In genomic region chr9:131977074-131977838, GRCh38 we compare ENCODE assay signal across 23 cellular contexts.
DNase-seq lines count a peak whose midpoint lies in the region; ATAC-seq and TF ChIP-seq lines count a peak whose summit lies in the region.
"Had no signal": no experiment of that assay in that cellular context is flagged by ENCODE, and none has a peak within 500 bp of the region (broad histone marks: within the 10 kb centered on the region; RNA-seq: fewer than 3 reads in every experiment).

No MANE protein-coding gene starts in this region.

- H3K4ac ChIP-seq in mesenchymal stem cell (ENCODE audit: low read depth in 1 of 2, low read length in 2 of 2), result no peak overlapping the region

- H3K23ac ChIP-seq in mesenchymal stem cell (ENCODE audit: low read length in 2 of 2), result no peak overlapping the region

- peaks cover 36% of the 10 kb centered on the region for H3K79me1 ChIP-seq in mesenchymal stem cell (replicated peaks; ENCODE audit: low read length, poor library complexity, severe bottlenecking)

- POLR2A ChIA-PET in naive thymus-derived CD8-positive, alpha-beta T cell (lab: Charles Lee), result no interaction called here

- H3K27ac Mint-ChIP-seq in GM23338 (no peak overlapping the region), natural killer cell (no peak overlapping the region), T-helper 17 cell (no peak overlapping the region)
- H3K27ac Mint-ChIP-seq in naive thymus-derived CD8-positive, alpha-beta T cell, result no peak overlapping the region
- H3K27ac Mint-ChIP-seq: activated CD8-positive, alpha-beta memory T cell treated with anti-CD3 and anti-CD28 coated beads, Interleukin-2, amount 10 ng/mL, durations not matched to agents 7 days and 5 days; activated T-helper 17 cell treated with anti-CD3 and anti-CD28 coated beads, Interleukin-2, amount 50 U/mL, for 72 hours; CD4-positive, alpha-beta T cell; naive thymus-derived CD4-positive, alpha-beta T cell; progenitor cell of endocrine pancreas had no signal

- H4K8ac ChIP-seq in mesenchymal stem cell (ENCODE audit: low read length), result no peak overlapping the region

- no peaks in the 10 kb centered on the region for H3K36me3 Mint-ChIP-seq in GM23338 (ENCODE audit: low read depth)
- H3K36me3 Mint-ChIP-seq in naive thymus-derived CD8-positive, alpha-beta T cell, result peaks cover 4 to 22% (median 21%) of the 10 kb centered on the region in 3 donors
- H3K36me3 Mint-ChIP-seq in natural killer cell, result no peaks in the 10 kb centered on the region
- H3K36me3 Mint-ChIP-seq in T-helper 17 cell (ENCODE audit: low read depth), result no peaks in the 10 kb centered on the region

- H3K18ac ChIP-seq in mesenchymal stem cell (ENCODE audit: low read depth in 1 of 2, low read length in 2 of 2), result peak overlapping the region; percentile 23 to 49

- no peak overlapping the region for H2AK5ac ChIP-seq in mesenchymal stem cell (ENCODE audit: low read length, severe bottlenecking)

- no peaks in the 10 kb centered on the region for H3K9me2 ChIP-seq in GM23338 (ENCODE audit: insufficient read depth)

- no peak overlapping the region for H2BK15ac ChIP-seq in mesenchymal stem cell (ENCODE audit: low read depth, poor library complexity, severe bottlenecking)

- no peaks in the 10 kb centered on the region for H3K9me3 Mint-ChIP-seq in GM23338
- H3K9me3 Mint-ChIP-seq in naive thymus-derived CD8-positive, alpha-beta T cell, result peaks cover 0 to 3% (median 0%) of the 10 kb centered on the region in 9 donors
- H3K9me3 Mint-ChIP-seq in natural killer cell, result no peaks in the 10 kb centered on the region
- H3K9me3 Mint-ChIP-seq: activated T-helper 17 cell treated with anti-CD3 and anti-CD28 coated beads, Interleukin-2, amount 50 U/mL, for 72 hours had no signal

- peaks cover 4% of the 10 kb centered on the region; the same call in 2 of the 3 replicates for H3K4me1 Mint-ChIP-seq in GM23338
- H3K4me1 Mint-ChIP-seq in naive thymus-derived CD8-positive, alpha-beta T cell, result peaks cover 0 to 30% (median 5%) of the 10 kb centered on the region in 4 donors
- peaks cover 9 to 26% of the 10 kb centered on the region in 2 donors for H3K4me1 Mint-ChIP-seq in natural killer cell
- H3K4me1 Mint-ChIP-seq in T-helper 17 cell, result peaks cover 11% of the 10 kb centered on the region
- H3K4me1 Mint-ChIP-seq: activated CD8-positive, alpha-beta memory T cell treated with anti-CD3 and anti-CD28 coated beads, Interleukin-2, amount 10 ng/mL, durations not matched to agents 7 days and 5 days; activated T-helper 17 cell treated with anti-CD3 and anti-CD28 coated beads, Interleukin-2, amount 50 U/mL, for 72 hours had no signal

- H3K9me3 ChIP-seq in BLaER1 (0 out of 2 replicates have a peak, but pooled peaks cover 5% of the 10 kb centered on the region), mesenchymal stem cell (ENCODE audit: control insufficient read depth, low read length) (no peaks in the 10 kb centered on the region), T-helper 17 cell (ENCODE audit: control insufficient read depth, low read length, poor library complexity, severe bottlenecking) (no peaks in the 10 kb centered on the region)
- H3K9me3 ChIP-seq: colonic mucosa, stomach had no signal

- peaks cover 53% of the 10 kb centered on the region for H3K4me1 ChIP-seq in BLaER1
- no peaks in the 10 kb centered on the region for H3K4me1 ChIP-seq in GM23338 (ENCODE audit: insufficient read depth)
- H3K4me1 ChIP-seq in mesenchymal stem cell (ENCODE audit: control insufficient read depth, insufficient read depth, low read depth, low read length), result peaks cover 2% of the 10 kb centered on the region
- H3K4me1 ChIP-seq: colonic mucosa had no signal

- H3K14ac ChIP-seq in mesenchymal stem cell (ENCODE audit: low read length in 2 of 2), result no peak overlapping the region

- peak overlapping the region; percentile 14 to 65 for H2BK12ac ChIP-seq in mesenchymal stem cell (ENCODE audit: low read length in 2 of 2)

- intact Hi-C loops in natural killer cell (cut with micrococcal nuclease), result no loop called here

- H3K79me2 ChIP-seq in GM23338 (replicated peaks; ENCODE audit: insufficient read depth), result no peaks in the 10 kb centered on the region; the same call in 1 of the 2 replicates

- H4K20me1 ChIP-seq in BLaER1 (no peaks in the 10 kb centered on the region; the same call in 1 of the 2 replicates), GM23338 (replicated peaks; ENCODE audit: insufficient read depth) (peaks cover 18% of the 10 kb centered on the region; the same call in 1 of the 2 replicates)

- DNase-seq in GM23338 (ENCODE audit: low spot score) (no peak), OCI-M1 (lab: John Stamatoyannopoulos, UW) (peak; percentile 6), mesenchymal stem cell (no peak), natural killer cell (no peak), T-helper 17 cell (no peak), GM19240 (ENCODE audit: insufficient read length, low spot score) (no peak)
- no peak for DNase-seq in naive thymus-derived CD8-positive, alpha-beta T cell
- DNase-seq: activated CD4-positive, alpha-beta T cell treated with anti-CD3 and anti-CD28 coated beads for 48 hours; activated CD8-positive, alpha-beta memory T cell treated with anti-CD3 and anti-CD28 coated beads, Interleukin-2, amount 10 ng/mL, durations not matched to agents 7 days and 5 days; brain microvascular endothelial cell; CD4-positive, alpha-beta T cell; colonic mucosa; DMS153; islet precursor cell; naive thymus-derived CD4-positive, alpha-beta T cell; NCI-H1436 treated with DMSO at 0.1 percent for 48 hours; NCI-H2227 treated with DMSO at 0.1 percent for 48 hours; stimulated activated CD4-positive, alpha-beta T cell treated with anti-CD3 and anti-CD28 coated beads, Interleukin-2, amount 100 ng/mL, for 48 hours; stomach had no signal

- H3K27me3 Mint-ChIP-seq in GM23338 (ENCODE audit: insufficient read depth, low read depth, poor library complexity) (no peaks in the 10 kb centered on the region), natural killer cell (ENCODE audit: low read depth in 2 of 2) (no peaks in the 10 kb centered on the region), T-helper 17 cell (no peaks in the 10 kb centered on the region)
- H3K27me3 Mint-ChIP-seq in naive thymus-derived CD8-positive, alpha-beta T cell, result no peaks in the 10 kb centered on the region
- H3K27me3 Mint-ChIP-seq: activated CD8-positive, alpha-beta memory T cell treated with anti-CD3 and anti-CD28 coated beads, Interleukin-2, amount 10 ng/mL, durations not matched to agents 7 days and 5 days; activated T-helper 17 cell treated with anti-CD3 and anti-CD28 coated beads, Interleukin-2, amount 50 U/mL, for 72 hours; CD4-positive, alpha-beta T cell; naive thymus-derived CD4-positive, alpha-beta T cell; progenitor cell of endocrine pancreas had no signal

- peak; percentile 42; the same call in 2 of the 3 replicates for ATAC-seq in GM23338
- no peak for ATAC-seq in naive thymus-derived CD8-positive, alpha-beta T cell
- ATAC-seq in natural killer cell, result no peak
- no peak for ATAC-seq in T-helper 17 cell
- ATAC-seq: activated CD8-positive, alpha-beta memory T cell treated with anti-CD3 and anti-CD28 coated beads, Interleukin-2, amount 10 ng/mL, durations not matched to agents 7 days and 5 days; activated T-helper 17 cell treated with anti-CD3 and anti-CD28 coated beads, Interleukin-2, amount 50 U/mL, for 72 hours; naive thymus-derived CD4-positive, alpha-beta T cell had no signal

- H3K36me3 ChIP-seq in BLaER1 (peaks cover 9% of the 10 kb centered on the region; the same call in 1 of the 2 replicates), GM23338 (ENCODE audit: insufficient read depth) (no peaks in the 10 kb centered on the region), mesenchymal stem cell (ENCODE audit: control insufficient read depth in 1 of 2, insufficient read depth in 2 of 2, low read depth in 1 of 2, low read length in 2 of 2) (no peaks in the 10 kb centered on the region)
- H3K36me3 ChIP-seq: brain microvascular endothelial cell, colonic mucosa, stomach had no signal

- TF ChIP-seq CTCF in GM23338 (conservative IDR thresholded peaks at IDR 0.05; ENCODE audit: low read depth in 2 of 2), result no peak
- no peak for TF ChIP-seq CTCF in natural killer cell (IDR thresholded peaks at IDR 0.05)

- no peak overlapping the region for H3K4me3 ChIP-seq in BLaER1
- H3K4me3 ChIP-seq in GM23338, result no peak overlapping the region
- no peak overlapping the region for H3K4me3 ChIP-seq in mesenchymal stem cell (ENCODE audit: insufficient read depth in 1 of 2, low read depth in 1 of 2, low read length in 2 of 2)
- H3K4me3 ChIP-seq: colonic mucosa, hepatocyte, stomach had no signal

- peak overlapping the region; percentile 76 for H3K4me2 ChIP-seq in BLaER1
- no peak overlapping the region for H3K4me2 ChIP-seq in GM23338
- H3K4me2 ChIP-seq in mesenchymal stem cell (ENCODE audit: low read length, poor library complexity, severe bottlenecking), result no peak overlapping the region

- H2BK5ac ChIP-seq in mesenchymal stem cell (ENCODE audit: low read depth, low read length, poor library complexity, severe bottlenecking), result no peak overlapping the region

- H3K4me3 Mint-ChIP-seq in GM23338, result no peak overlapping the region
- H3K4me3 Mint-ChIP-seq in naive thymus-derived CD8-positive, alpha-beta T cell, result no peak overlapping the region
- no peak overlapping the region for H3K4me3 Mint-ChIP-seq in natural killer cell
- H3K4me3 Mint-ChIP-seq in T-helper 17 cell, result no peak overlapping the region
- H3K4me3 Mint-ChIP-seq: activated CD8-positive, alpha-beta memory T cell treated with anti-CD3 and anti-CD28 coated beads, Interleukin-2, amount 10 ng/mL, durations not matched to agents 7 days and 5 days; activated T-helper 17 cell treated with anti-CD3 and anti-CD28 coated beads, Interleukin-2, amount 50 U/mL, for 72 hours; CD4-positive, alpha-beta T cell had no signal

- no peak overlapping the region for H2BK120ac ChIP-seq in mesenchymal stem cell (ENCODE audit: low read depth, low read length)

- H3K27me3 ChIP-seq in BLaER1 (no peaks in the 10 kb centered on the region), GM23338 (ENCODE audit: insufficient read depth) (no peaks in the 10 kb centered on the region), mesenchymal stem cell (ENCODE audit: control insufficient read depth in 1 of 2, insufficient read depth in 1 of 2, low read length in 2 of 2) (no peaks in the 10 kb centered on the region)
- H3K27me3 ChIP-seq: brain microvascular endothelial cell, colonic mucosa, hepatocyte, stomach had no signal

- WGBS in mesenchymal stem cell, result 92% methylated on average over 10 of the region's 10 CpGs

- no peak overlapping the region for H3K9ac ChIP-seq in BLaER1
- no peak overlapping the region for H3K9ac ChIP-seq in mesenchymal stem cell (ENCODE audit: low read length)

- peak overlapping the region; percentile 65 for H4K91ac ChIP-seq in mesenchymal stem cell (ENCODE audit: low read length)

- H2AFZ ChIP-seq in GM23338 (no peak overlapping the region), mesenchymal stem cell (ENCODE audit: low read depth, low read length) (no peak overlapping the region)
- H2AFZ ChIP-seq: hepatocyte had no signal

- H3F3A ChIP-seq in GM23338 (replicated peaks; ENCODE audit: low read depth), result no peaks in the 10 kb centered on the region

- peak overlapping the region; percentile 24; the same call in 1 of the 2 replicates for H3K27ac ChIP-seq in BLaER1
- H3K27ac ChIP-seq in GM23338 (ENCODE audit: low read depth), result no peak overlapping the region
- H3K27ac ChIP-seq in mesenchymal stem cell (ENCODE audit: low read length, poor library complexity, severe bottlenecking), result no peak overlapping the region
- H3K27ac ChIP-seq: brain microvascular endothelial cell, colonic mucosa, hepatocyte had no signal

TF ChIP-seq in GM23338, 12 proteins besides CTCF, POLR2A, EP300 and RAD21 (continues in another document):
- no peak for TF ChIP-seq JUNB (IDR thresholded peaks at IDR 0.05; ENCODE audit: unreplicated experiment)
